In genomic region chr3:194633349-194634004, GRCh38 we compare ENCODE assay signal across 1 cellular context.
TF ChIP-seq lines count a peak whose summit lies in the region.

TSS of gene TMEM44 (minus strand) at chr3:194633419. CDS start at chr3:194633215, 204 bp downstream.

TF ChIP-seq in HepG2, 621 proteins besides CTCF, POLR2A, EP300 and RAD21 (continued from another document and continues in another):
- TF ChIP-seq FOXP4 (CRISPR knock-in tag; IDR thresholded peaks at IDR 0.05) (peak; percentile 56; the same call in 1 of the 2 replicates), PLRG1 (conservative IDR thresholded peaks at IDR 0.05) (no peak), ZBTB7B (CRISPR knock-in tag; IDR thresholded peaks at IDR 0.05) (peak; percentile 81; the same call in 1 of the 2 replicates), SIN3B (IDR thresholded peaks at IDR 0.05; ENCODE audit: low read length) (no peak), AHDC1 (CRISPR knock-in tag; IDR thresholded peaks at IDR 0.05; ENCODE audit: borderline replicate concordance) (no peak), ZNF367 (CRISPR knock-in tag; IDR thresholded peaks at IDR 0.05; ENCODE audit: borderline replicate concordance) (no peak), GPBP1L1 (CRISPR knock-in tag; IDR thresholded peaks at IDR 0.05) (no peak), RFX5 (IDR thresholded peaks at IDR 0.05; ENCODE audit: low read depth, low read length) (no peak), THAP8 (CRISPR knock-in tag; IDR thresholded peaks at IDR 0.05; ENCODE audit: borderline replicate concordance) (no peak), ZNF552 (CRISPR knock-in tag; IDR thresholded peaks at IDR 0.05; ENCODE audit: borderline replicate concordance) (no peak), NFAT5 (CRISPR knock-in tag; IDR thresholded peaks at IDR 0.05) (no peak), TEAD2 (CRISPR knock-in tag; IDR thresholded peaks at IDR 0.05) (no peak), PBX2 (CRISPR knock-in tag; IDR thresholded peaks at IDR 0.05) (no peak), ZNF512B (CRISPR knock-in tag; IDR thresholded peaks at IDR 0.05; ENCODE audit: borderline replicate concordance) (no peak), ZBTB3 (CRISPR knock-in tag; IDR thresholded peaks at IDR 0.05; ENCODE audit: borderline replicate concordance, low read depth) (no peak), POLR2G (IDR thresholded peaks at IDR 0.05; ENCODE audit: low read depth, low read length) (peak; percentile 59; the same call in 1 of the 2 replicates), ZNF891 (CRISPR knock-in tag; IDR thresholded peaks at IDR 0.05) (peak; percentile 86; the same call in 1 of the 2 replicates), TERF1 (CRISPR knock-in tag; IDR thresholded peaks at IDR 0.05) (no peak), ZNF496 (CRISPR knock-in tag; IDR thresholded peaks at IDR 0.05; ENCODE audit: insufficient replicate concordance) (no peak), ZNF607 (CRISPR knock-in tag; IDR thresholded peaks at IDR 0.05; ENCODE audit: borderline replicate concordance) (no peak), ZNF124 (CRISPR knock-in tag; IDR thresholded peaks at IDR 0.05) (peak; percentile 70; the same call in 1 of the 2 replicates), KDM5A (IDR thresholded peaks at IDR 0.05; ENCODE audit: borderline replicate concordance, low read length) (no peak), ZNF335 (CRISPR knock-in tag; IDR thresholded peaks at IDR 0.05) (no peak), ETV6 (CRISPR knock-in tag; conservative IDR thresholded peaks at IDR 0.05) (peak; percentile 67; the same call in 1 of the 2 replicates), HOXD1 (CRISPR knock-in tag; IDR thresholded peaks at IDR 0.05) (no peak), ZNF709 (CRISPR knock-in tag; IDR thresholded peaks at IDR 0.05) (0 out of 2 replicates have a peak, but pooled peaks have one; percentile 61)
